ENCODE assay signal across 9 cellular contexts in the genomic region with DNA sequence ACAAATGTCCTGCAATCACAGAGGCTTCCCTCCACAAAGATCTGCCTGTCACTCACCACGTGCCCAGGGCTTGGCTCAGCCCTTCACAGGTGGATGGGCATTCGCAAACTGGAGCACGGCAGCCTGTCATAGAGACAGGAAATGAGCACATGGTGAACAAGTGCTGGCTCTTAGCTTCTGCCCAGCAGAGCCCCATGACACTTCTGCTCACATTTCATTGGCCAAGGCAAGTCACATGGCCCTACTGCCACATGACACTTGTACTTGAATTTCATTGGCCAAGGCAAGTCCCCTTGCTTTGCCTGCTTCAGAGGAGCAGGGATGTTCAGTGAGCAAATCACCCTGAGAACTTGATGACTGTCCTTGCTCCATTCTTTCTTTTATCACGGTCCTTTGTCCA.
A peak's percentile ranks its signal among the peaks of the same experiment; 100 is the strongest.
DNase-seq lines count a peak whose midpoint lies in the region; FAIRE-seq and TF ChIP-seq lines count a peak whose summit lies in the region.
"Had no signal": no experiment of that assay in that cellular context is flagged by ENCODE, and none has a peak within 500 bp of the region (broad histone marks: within the 10 kb centered on the region; RNA-seq: fewer than 3 reads in every experiment).

No MANE protein-coding gene starts in this region.

- no peak overlapping the region for H3K27ac Mint-ChIP-seq in osteocyte (ENCODE audit: unreplicated experiment)
- H3K27ac Mint-ChIP-seq: neural progenitor cell had no signal

- H3K27me3 ChIP-seq in SJCRH30, result no peaks in the 10 kb centered on the region
- H3K27me3 ChIP-seq: neural progenitor cell had no signal

- H3K4me1 ChIP-seq in SJCRH30, result no peaks in the 10 kb centered on the region
- H3K4me1 ChIP-seq: neural progenitor cell had no signal

- peaks cover 5% of the 10 kb centered on the region for H3K9me3 Mint-ChIP-seq in osteocyte (ENCODE audit: unreplicated experiment)

- no peak overlapping the region for H3K27ac ChIP-seq in SJCRH30
- H3K27ac ChIP-seq: neural progenitor cell had no signal

- DNase-seq in NCI-H2227 (lab: John Stamatoyannopoulos, UW; ENCODE audit: unreplicated experiment), result peak; percentile 37
- no peak for DNase-seq in NCI-H2227 treated with DMSO at 0.1 percent for 48 hours (lab: John Stamatoyannopoulos, UW)
- peak; percentile 3 for DNase-seq in DMS114 treated with DMSO at 0.1 percent for 48 hours (lab: John Stamatoyannopoulos, UW; ENCODE audit: unreplicated experiment)
- DNase-seq in SJCRH30, result peak; percentile 35 to 42
- DNase-seq in osteocyte (ENCODE audit: extremely low spot score, unreplicated experiment), result peak; percentile 74
- DNase-seq in effector CD4-positive, alpha-beta T cell, result no peak
- DNase-seq in dermis blood vessel endothelial cell, result no peak
- no peak for DNase-seq in HTR-8/SVneo (ENCODE audit: insufficient read length, low spot score)

- H3K4me1 Mint-ChIP-seq in osteocyte (ENCODE audit: unreplicated experiment), result no peaks in the 10 kb centered on the region

- H3K27me3 Mint-ChIP-seq in osteocyte (ENCODE audit: unreplicated experiment), result no peaks in the 10 kb centered on the region

- FAIRE-seq in HTR-8/SVneo (lab: Jason Lieb, UNC), result no peak

- H3K4me3 ChIP-seq in SJCRH30, result no peak overlapping the region
- H3K4me3 ChIP-seq: neural progenitor cell had no signal

- no peaks in the 10 kb centered on the region for H3K36me3 Mint-ChIP-seq in osteocyte (ENCODE audit: unreplicated experiment)
- H3K36me3 Mint-ChIP-seq: neural progenitor cell had no signal

- H3K4me3 Mint-ChIP-seq in osteocyte (ENCODE audit: unreplicated experiment), result no peak overlapping the region
- H3K4me3 Mint-ChIP-seq: neural progenitor cell had no signal

- H3K36me3 ChIP-seq in SJCRH30, result no peaks in the 10 kb centered on the region
- H3K36me3 ChIP-seq: neural progenitor cell had no signal

- no peaks in the 10 kb centered on the region for H3K9me3 ChIP-seq in SJCRH30 (replicated peaks)

- no peak for TF ChIP-seq CTCF in osteocyte (IDR thresholded peaks at IDR 0.05)

Comparison
In these comparisons a context has a peak if more than half of its experiments do, and no peak if none do; other contexts are left out.
1. DNase-seq: peak in NCI-H2227 (single experiment), DMS114 treated with DMSO at 0.1 percent for 48 hours (single experiment), SJCRH30 (2 of 2) and osteocyte (single experiment); none in NCI-H2227 treated with DMSO at 0.1 percent for 48 hours (single experiment), effector CD4-positive, alpha-beta T cell (single experiment), dermis blood vessel endothelial cell (single experiment) and HTR-8/SVneo (single experiment).